Comparison of ENCODE assay signal across 1 cellular context in the genomic region with DNA sequence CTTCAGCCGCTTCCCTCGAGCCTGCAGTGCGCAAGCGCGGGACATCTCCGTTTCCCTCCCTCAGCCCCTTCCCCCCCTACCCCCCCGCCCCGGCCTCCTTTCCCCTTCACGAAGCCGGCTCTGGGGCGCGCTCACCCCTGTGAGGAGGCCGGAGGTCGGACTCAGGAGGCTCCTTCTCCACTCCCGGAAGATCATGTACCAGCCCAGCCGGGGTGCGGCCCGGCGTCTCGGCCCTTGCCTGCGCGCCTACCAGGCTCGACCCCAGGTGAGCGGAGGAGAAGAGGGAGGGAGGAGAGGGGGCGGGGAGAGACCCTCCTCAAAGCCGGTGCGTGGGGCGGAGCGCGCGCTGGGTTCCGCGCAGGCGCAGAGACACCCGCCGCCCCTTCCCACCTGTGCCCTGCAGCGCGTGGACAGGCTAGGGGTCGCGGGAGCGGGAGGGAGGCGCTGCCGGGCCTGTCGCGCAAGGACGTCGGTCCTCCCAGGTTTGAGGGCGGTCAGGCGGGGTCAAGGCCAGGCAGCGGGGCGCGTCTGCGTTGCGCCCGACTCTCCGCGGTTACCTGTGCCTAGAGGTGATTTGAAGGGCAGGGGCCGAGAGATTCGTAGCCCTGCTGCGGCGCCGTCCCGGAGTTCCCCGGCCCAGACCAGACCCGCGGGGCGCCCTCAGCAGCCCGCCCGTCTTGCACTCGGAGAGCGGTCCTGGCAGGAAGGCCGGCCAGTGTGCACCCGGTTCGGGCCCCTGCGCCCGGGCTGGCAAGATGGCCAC.
TF ChIP-seq lines count a peak whose summit lies in the region.

A gene with protein sequence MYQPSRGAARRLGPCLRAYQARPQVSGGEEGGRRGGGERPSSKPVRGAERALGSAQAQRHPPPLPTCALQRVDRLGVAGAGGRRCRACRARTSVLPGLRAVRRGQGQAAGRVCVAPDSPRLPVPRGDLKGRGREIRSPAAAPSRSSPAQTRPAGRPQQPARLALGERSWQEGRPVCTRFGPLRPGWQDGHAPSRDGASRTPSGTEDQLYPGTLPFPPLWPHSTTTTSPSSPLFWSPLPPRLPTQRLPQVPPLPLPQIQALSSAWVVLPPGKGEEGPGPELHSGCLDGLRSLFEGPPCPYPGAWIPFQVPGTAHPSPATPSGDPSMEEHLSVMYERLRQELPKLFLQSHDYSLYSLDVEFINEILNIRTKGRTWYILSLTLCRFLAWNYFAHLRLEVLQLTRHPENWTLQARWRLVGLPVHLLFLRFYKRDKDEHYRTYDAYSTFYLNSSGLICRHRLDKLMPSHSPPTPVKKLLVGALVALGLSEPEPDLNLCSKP (plus strand): TSS at position 95 of the 763 bp plus-strand sequence. CDS start 99 bp downstream, at position 194.

TF ChIP-seq in HepG2, 621 proteins besides CTCF, POLR2A, EP300 and RAD21 (continued from another document and continues in another):
- TF ChIP-seq, protein P1, sequence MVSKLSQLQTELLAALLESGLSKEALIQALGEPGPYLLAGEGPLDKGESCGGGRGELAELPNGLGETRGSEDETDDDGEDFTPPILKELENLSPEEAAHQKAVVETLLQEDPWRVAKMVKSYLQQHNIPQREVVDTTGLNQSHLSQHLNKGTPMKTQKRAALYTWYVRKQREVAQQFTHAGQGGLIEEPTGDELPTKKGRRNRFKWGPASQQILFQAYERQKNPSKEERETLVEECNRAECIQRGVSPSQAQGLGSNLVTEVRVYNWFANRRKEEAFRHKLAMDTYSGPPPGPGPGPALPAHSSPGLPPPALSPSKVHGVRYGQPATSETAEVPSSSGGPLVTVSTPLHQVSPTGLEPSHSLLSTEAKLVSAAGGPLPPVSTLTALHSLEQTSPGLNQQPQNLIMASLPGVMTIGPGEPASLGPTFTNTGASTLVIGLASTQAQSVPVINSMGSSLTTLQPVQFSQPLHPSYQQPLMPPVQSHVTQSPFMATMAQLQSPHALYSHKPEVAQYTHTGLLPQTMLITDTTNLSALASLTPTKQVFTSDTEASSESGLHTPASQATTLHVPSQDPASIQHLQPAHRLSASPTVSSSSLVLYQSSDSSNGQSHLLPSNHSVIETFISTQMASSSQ (IDR thresholded peaks at IDR 0.05; ENCODE audit: low read depth) = no peak
- TF ChIP-seq, protein P1 (CRISPR knock-in tag; IDR thresholded peaks at IDR 0.05; ENCODE audit: borderline replicate concordance) = peak; percentile 86
- TF ChIP-seq, protein P2, sequence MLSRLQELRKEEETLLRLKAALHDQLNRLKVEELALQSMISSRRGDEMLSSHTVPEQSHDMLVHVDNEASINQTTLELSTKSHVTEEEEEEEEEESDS (CRISPR knock-in tag; IDR thresholded peaks at IDR 0.05; ENCODE audit: borderline replicate concordance) = no peak
- TF ChIP-seq, protein P3, sequence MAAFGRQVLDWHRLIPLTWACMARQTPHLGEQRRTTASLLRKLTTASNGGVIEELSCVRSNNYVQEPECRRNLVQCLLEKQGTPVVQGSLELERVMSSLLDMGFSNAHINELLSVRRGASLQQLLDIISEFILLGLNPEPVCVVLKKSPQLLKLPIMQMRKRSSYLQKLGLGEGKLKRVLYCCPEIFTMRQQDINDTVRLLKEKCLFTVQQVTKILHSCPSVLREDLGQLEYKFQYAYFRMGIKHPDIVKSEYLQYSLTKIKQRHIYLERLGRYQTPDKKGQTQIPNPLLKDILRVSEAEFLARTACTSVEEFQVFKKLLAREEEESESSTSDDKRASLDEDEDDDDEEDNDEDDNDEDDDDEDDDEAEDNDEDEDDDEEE (CRISPR knock-in tag; IDR thresholded peaks at IDR 0.05) = peak; percentile 97
- peak; percentile 100 for TF ChIP-seq ESRRA (CRISPR knock-in tag; IDR thresholded peaks at IDR 0.05; ENCODE audit: low read depth)
- no peak for TF ChIP-seq ZNF644 (CRISPR knock-in tag; IDR thresholded peaks at IDR 0.05; ENCODE audit: low read depth)
- TF ChIP-seq ZNF556 (CRISPR knock-in tag; IDR thresholded peaks at IDR 0.05; ENCODE audit: borderline replicate concordance) = no peak; the same call in 1 of the 2 replicates
- no peak for TF ChIP-seq TCF12 (IDR thresholded peaks at IDR 0.05)
- TF ChIP-seq TCF12 (CRISPR knock-in tag; IDR thresholded peaks at IDR 0.05) = peak; percentile 97
- TF ChIP-seq ZNF547 (CRISPR knock-in tag; IDR thresholded peaks at IDR 0.05) = peak; percentile 99
- TF ChIP-seq, protein P4, sequence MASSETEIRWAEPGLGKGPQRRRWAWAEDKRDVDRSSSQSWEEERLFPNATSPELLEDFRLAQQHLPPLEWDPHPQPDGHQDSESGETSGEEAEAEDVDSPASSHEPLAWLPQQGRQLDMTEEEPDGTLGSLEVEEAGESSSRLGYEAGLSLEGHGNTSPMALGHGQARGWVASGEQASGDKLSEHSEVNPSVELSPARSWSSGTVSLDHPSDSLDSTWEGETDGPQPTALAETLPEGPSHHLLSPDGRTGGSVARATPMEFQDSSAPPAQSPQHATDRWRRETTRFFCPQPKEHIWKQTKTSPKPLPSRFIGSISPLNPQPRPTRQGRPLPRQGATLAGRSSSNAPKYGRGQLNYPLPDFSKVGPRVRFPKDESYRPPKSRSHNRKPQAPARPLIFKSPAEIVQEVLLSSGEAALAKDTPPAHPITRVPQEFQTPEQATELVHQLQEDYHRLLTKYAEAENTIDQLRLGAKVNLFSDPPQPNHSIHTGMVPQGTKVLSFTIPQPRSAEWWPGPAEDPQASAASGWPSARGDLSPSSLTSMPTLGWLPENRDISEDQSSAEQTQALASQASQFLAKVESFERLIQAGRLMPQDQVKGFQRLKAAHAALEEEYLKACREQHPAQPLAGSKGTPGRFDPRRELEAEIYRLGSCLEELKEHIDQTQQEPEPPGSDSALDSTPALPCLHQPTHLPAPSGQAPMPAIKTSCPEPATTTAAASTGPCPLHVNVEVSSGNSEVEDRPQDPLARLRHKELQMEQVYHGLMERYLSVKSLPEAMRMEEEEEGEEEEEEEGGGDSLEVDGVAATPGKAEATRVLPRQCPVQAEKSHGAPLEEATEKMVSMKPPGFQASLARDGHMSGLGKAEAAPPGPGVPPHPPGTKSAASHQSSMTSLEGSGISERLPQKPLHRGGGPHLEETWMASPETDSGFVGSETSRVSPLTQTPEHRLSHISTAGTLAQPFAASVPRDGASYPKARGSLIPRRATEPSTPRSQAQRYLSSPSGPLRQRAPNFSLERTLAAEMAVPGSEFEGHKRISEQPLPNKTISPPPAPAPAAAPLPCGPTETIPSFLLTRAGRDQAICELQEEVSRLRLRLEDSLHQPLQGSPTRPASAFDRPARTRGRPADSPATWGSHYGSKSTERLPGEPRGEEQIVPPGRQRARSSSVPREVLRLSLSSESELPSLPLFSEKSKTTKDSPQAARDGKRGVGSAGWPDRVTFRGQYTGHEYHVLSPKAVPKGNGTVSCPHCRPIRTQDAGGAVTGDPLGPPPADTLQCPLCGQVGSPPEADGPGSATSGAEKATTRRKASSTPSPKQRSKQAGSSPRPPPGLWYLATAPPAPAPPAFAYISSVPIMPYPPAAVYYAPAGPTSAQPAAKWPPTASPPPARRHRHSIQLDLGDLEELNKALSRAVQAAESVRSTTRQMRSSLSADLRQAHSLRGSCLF (CRISPR knock-in tag; IDR thresholded peaks at IDR 0.05; ENCODE audit: borderline replicate concordance) = no peak; the same call in 1 of the 2 replicates
- TF ChIP-seq, protein P5, sequence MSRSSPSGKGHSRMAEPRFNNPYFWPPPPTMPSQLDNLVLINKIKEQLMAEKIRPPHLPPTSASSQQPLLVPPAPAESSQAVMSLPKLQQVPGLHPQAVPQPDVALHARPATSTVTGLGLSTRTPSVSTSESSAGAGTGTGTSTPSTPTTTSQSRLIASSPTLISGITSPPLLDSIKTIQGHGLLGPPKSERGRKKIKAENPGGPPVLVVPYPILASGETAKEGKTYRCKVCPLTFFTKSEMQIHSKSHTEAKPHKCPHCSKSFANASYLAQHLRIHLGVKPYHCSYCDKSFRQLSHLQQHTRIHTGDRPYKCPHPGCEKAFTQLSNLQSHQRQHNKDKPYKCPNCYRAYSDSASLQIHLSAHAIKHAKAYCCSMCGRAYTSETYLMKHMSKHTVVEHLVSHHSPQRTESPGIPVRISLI (CRISPR knock-in tag; IDR thresholded peaks at IDR 0.05; ENCODE audit: borderline replicate concordance) = peak; percentile 60; the same call in 1 of the 2 replicates
- TF ChIP-seq ZNF160 (CRISPR knock-in tag; IDR thresholded peaks at IDR 0.05) = peak; percentile 97
- TF ChIP-seq, protein P6, sequence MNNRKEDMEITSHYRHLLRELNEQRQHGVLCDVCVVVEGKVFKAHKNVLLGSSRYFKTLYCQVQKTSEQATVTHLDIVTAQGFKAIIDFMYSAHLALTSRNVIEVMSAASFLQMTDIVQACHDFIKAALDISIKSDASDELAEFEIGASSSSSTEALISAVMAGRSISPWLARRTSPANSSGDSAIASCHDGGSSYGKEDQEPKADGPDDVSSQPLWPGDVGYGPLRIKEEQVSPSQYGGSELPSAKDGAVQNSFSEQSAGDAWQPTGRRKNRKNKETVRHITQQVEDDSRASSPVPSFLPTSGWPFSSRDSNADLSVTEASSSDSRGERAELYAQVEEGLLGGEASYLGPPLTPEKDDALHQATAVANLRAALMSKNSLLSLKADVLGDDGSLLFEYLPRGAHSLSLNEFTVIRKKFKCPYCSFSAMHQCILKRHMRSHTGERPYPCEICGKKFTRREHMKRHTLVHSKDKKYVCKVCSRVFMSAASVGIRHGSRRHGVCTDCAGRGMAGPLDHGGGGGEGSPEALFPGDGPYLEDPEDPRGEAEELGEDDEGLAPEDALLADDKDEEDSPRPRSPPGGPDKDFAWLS (CRISPR knock-in tag; IDR thresholded peaks at IDR 0.05; ENCODE audit: borderline replicate concordance) = peak; percentile 95; the same call in 1 of the 2 replicates
- TF ChIP-seq MIER2 (CRISPR knock-in tag; IDR thresholded peaks at IDR 0.05) = peak; percentile 54; the same call in 1 of the 2 replicates
- TF ChIP-seq, protein P7, sequence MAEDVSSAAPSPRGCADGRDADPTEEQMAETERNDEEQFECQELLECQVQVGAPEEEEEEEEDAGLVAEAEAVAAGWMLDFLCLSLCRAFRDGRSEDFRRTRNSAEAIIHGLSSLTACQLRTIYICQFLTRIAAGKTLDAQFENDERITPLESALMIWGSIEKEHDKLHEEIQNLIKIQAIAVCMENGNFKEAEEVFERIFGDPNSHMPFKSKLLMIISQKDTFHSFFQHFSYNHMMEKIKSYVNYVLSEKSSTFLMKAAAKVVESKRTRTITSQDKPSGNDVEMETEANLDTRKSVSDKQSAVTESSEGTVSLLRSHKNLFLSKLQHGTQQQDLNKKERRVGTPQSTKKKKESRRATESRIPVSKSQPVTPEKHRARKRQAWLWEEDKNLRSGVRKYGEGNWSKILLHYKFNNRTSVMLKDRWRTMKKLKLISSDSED (CRISPR knock-in tag; IDR thresholded peaks at IDR 0.05) = no peak
- TF ChIP-seq, protein P8, sequence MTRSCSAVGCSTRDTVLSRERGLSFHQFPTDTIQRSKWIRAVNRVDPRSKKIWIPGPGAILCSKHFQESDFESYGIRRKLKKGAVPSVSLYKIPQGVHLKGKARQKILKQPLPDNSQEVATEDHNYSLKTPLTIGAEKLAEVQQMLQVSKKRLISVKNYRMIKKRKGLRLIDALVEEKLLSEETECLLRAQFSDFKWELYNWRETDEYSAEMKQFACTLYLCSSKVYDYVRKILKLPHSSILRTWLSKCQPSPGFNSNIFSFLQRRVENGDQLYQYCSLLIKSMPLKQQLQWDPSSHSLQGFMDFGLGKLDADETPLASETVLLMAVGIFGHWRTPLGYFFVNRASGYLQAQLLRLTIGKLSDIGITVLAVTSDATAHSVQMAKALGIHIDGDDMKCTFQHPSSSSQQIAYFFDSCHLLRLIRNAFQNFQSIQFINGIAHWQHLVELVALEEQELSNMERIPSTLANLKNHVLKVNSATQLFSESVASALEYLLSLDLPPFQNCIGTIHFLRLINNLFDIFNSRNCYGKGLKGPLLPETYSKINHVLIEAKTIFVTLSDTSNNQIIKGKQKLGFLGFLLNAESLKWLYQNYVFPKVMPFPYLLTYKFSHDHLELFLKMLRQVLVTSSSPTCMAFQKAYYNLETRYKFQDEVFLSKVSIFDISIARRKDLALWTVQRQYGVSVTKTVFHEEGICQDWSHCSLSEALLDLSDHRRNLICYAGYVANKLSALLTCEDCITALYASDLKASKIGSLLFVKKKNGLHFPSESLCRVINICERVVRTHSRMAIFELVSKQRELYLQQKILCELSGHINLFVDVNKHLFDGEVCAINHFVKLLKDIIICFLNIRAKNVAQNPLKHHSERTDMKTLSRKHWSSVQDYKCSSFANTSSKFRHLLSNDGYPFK (CRISPR knock-in tag; IDR thresholded peaks at IDR 0.05; ENCODE audit: borderline replicate concordance) = peak; percentile 92
- TF ChIP-seq ZNF354B (CRISPR knock-in tag; IDR thresholded peaks at IDR 0.05) = no peak
- TF ChIP-seq XBP1 (CRISPR knock-in tag; IDR thresholded peaks at IDR 0.05) = peak; percentile 14; the same call in 1 of the 2 replicates
- peak; percentile 91 for TF ChIP-seq AGO1 (IDR thresholded peaks at IDR 0.05; ENCODE audit: low read depth, low read length, poor library complexity, severe bottlenecking)
- TF ChIP-seq U2AF1 (optimal IDR thresholded peaks at IDR 0.05; ENCODE audit: low read depth, low read length) = peak; percentile 92
